ENCODE assay signal across 1 cellular context in the genomic region with DNA sequence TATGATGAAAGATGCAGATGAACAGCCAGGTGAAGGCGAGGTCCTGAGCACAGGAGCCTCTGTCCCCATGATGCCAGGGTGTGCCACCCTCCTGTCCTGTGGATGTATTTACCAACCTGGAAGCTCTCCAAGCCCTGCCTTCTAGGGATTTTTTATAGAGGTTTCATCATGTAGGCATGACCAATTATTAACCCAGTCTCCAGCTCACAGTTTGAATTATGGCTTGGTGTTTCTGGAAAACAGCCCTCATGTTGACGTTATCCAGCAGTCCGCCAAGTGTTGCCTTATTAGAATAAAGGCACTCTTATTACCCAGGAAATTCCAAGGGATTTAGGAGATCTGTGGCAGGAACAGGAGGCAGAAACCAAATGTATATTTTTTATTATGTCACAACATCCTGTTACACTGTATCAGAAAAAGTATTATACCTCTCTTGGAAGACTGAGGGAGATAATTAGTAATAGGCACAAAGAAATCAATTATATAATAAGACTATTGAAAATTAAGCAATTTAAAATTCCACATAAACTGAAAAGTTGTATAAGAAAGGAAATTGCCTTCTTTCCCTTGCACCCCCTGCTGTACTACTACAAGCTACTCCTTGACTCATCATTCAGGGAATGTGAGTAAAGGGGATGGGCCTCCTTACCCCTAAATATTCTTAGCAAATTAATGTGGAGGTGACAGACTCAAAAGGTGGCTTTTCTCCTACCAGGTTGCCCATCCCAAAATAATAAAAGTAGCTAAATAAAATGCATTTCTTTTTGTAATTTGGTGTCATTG.
TF ChIP-seq lines count a peak whose summit lies in the region.

No MANE protein-coding gene starts in this region.

TF ChIP-seq in Ishikawa, 13 proteins besides CTCF, POLR2A, EP300 and RAD21 (continued from another document):
- TF ChIP-seq, protein P1, sequence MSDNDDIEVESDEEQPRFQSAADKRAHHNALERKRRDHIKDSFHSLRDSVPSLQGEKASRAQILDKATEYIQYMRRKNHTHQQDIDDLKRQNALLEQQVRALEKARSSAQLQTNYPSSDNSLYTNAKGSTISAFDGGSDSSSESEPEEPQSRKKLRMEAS (IDR thresholded peaks at IDR 0.05): no peak
- TF ChIP-seq TAF1 (IDR thresholded peaks at IDR 0.05; ENCODE audit: low read depth): no peak
- TF ChIP-seq TEAD4 (IDR thresholded peaks at IDR 0.05): peak; percentile 72
- peak; percentile 68 for TF ChIP-seq CEBPB (IDR thresholded peaks at IDR 0.05)
- TF ChIP-seq, protein P2, sequence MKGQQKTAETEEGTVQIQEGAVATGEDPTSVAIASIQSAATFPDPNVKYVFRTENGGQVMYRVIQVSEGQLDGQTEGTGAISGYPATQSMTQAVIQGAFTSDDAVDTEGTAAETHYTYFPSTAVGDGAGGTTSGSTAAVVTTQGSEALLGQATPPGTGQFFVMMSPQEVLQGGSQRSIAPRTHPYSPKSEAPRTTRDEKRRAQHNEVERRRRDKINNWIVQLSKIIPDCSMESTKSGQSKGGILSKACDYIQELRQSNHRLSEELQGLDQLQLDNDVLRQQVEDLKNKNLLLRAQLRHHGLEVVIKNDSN (IDR thresholded peaks at IDR 0.05): no peak
- TF ChIP-seq FOXM1 (IDR thresholded peaks at IDR 0.05; ENCODE audit: borderline replicate concordance, low read depth): peak; percentile 86
